Comparison of ENCODE assay signal across 30 cellular contexts in genomic region chr20:39089029-39089428, GRCh38.
DNase-seq lines count a peak whose midpoint lies in the region; ATAC-seq, FAIRE-seq and TF ChIP-seq lines count a peak whose summit lies in the region.
"Had no signal": no experiment of that assay in that cellular context is flagged by ENCODE, and none has a peak within 500 bp of the region (broad histone marks: within the 10 kb centered on the region; RNA-seq: fewer than 3 reads in every experiment).

No MANE protein-coding gene starts in this region.

- FAIRE-seq in HTR-8/SVneo (lab: Jason Lieb, UNC) = no peak
- FAIRE-seq: GM18507, GM19239 had no signal

- intact Hi-C loops in natural killer cell (cut with micrococcal nuclease) = no loop called here

- TF ChIP-seq CTCF in natural killer cell (IDR thresholded peaks at IDR 0.05) = no peak

- DNase-seq in DMS53 (lab: John Stamatoyannopoulos, UW) (peak; percentile 28), DMS53 treated with DMSO at 0.1 percent for 48 hours (lab: John Stamatoyannopoulos, UW; ENCODE audit: unreplicated experiment) (no peak), HTR-8/SVneo (ENCODE audit: insufficient read length, low spot score) (peak; percentile 39), natural killer cell (no peak), SIG-M5 treated with dmso at 0.1 percent for 504 hours (lab: John Stamatoyannopoulos, UW; ENCODE audit: unreplicated experiment) (no peak), inferior parietal cortex (ENCODE audit: extremely low spot score) (no peak), NCI-H1694 (lab: John Stamatoyannopoulos, UW) (no peak)
- DNase-seq: activated CD4-positive, alpha-beta T cell treated with anti-CD3 and anti-CD28 coated beads for 4 hours; activated naive CD4-positive, alpha-beta T cell treated with anti-CD3 and anti-CD28 coated beads, Interleukin-2, amount 50 U/mL, for 16 hours; activated T-cell treated with anti-CD3 and anti-CD28 coated beads, Interleukin-2, amount 50 U/mL, for 4 hours; C1 segment of cervical spinal cord; dorsolateral prefrontal cortex; foreskin melanocyte; GOT3; heart left ventricle; KG1; mammary epithelial cell; MG63; NCI-H1436; NCI-H226; NCI-H526 treated with DMSO at 0.1 percent for 48 hours; nephron progenitor cell; Peyer's patch; SHP77 treated with DMSO at 0.1 percent for 48 hours; stimulated activated CD4-positive, alpha-beta T cell treated with anti-CD3 and anti-CD28 coated beads, Interleukin-15, amount 100 ng/mL, for 24 hours; stimulated activated CD4-positive, alpha-beta T cell treated with anti-CD3 and anti-CD28 coated beads, Interleukin-4, amount 100 ng/mL, for 4 hours; WERI-Rb-1 had no signal

- peak; percentile 21 for ATAC-seq in activated T-helper 17 cell treated with anti-CD3 and anti-CD28 coated beads, Interleukin-2, amount 50 U/mL, for 72 hours (replicated peaks)
- ATAC-seq in natural killer cell = peak in 1 of 3 donors; percentile 55
- ATAC-seq: activated T-cell treated with anti-CD3 and anti-CD28 coated beads, Interleukin-2, amount 50 U/mL, for 4 hours; heart left ventricle had no signal

- H3K9me3 Mint-ChIP-seq in activated T-helper 17 cell treated with anti-CD3 and anti-CD28 coated beads, Interleukin-2, amount 50 U/mL, for 72 hours = no peaks in the 10 kb centered on the region
- H3K9me3 Mint-ChIP-seq in natural killer cell = no peaks in the 10 kb centered on the region
- H3K9me3 Mint-ChIP-seq: activated T-cell treated with anti-CD3 and anti-CD28 coated beads, Interleukin-2, amount 50 U/mL, for 4 hours had no signal

- H3K4me1 Mint-ChIP-seq in activated T-helper 17 cell treated with anti-CD3 and anti-CD28 coated beads, Interleukin-2, amount 50 U/mL, for 72 hours = peaks cover 10% of the 10 kb centered on the region
- peaks cover 15 to 17% of the 10 kb centered on the region in 2 donors for H3K4me1 Mint-ChIP-seq in natural killer cell

- H3K36me3 Mint-ChIP-seq in activated T-helper 17 cell treated with anti-CD3 and anti-CD28 coated beads, Interleukin-2, amount 50 U/mL, for 72 hours (ENCODE audit: low read depth) = no peaks in the 10 kb centered on the region
- no peaks in the 10 kb centered on the region for H3K36me3 Mint-ChIP-seq in natural killer cell

- peak overlapping the region; percentile 4 for H3K27ac Mint-ChIP-seq in activated T-helper 17 cell treated with anti-CD3 and anti-CD28 coated beads, Interleukin-2, amount 50 U/mL, for 72 hours
- H3K27ac Mint-ChIP-seq in natural killer cell = peak overlapping the region; percentile 3 to 79
- H3K27ac Mint-ChIP-seq: nephron progenitor cell had no signal

- peaks cover 14% of the 10 kb centered on the region for H3K27me3 Mint-ChIP-seq in activated T-helper 17 cell treated with anti-CD3 and anti-CD28 coated beads, Interleukin-2, amount 50 U/mL, for 72 hours
- peaks cover 0 to 2% of the 10 kb centered on the region in 2 donors for H3K27me3 Mint-ChIP-seq in natural killer cell (ENCODE audit: low read depth in 2 of 2)

- no peak overlapping the region for H3K4me3 Mint-ChIP-seq in activated T-helper 17 cell treated with anti-CD3 and anti-CD28 coated beads, Interleukin-2, amount 50 U/mL, for 72 hours
- H3K4me3 Mint-ChIP-seq in natural killer cell = no peak overlapping the region
- H3K4me3 Mint-ChIP-seq: activated T-cell treated with anti-CD3 and anti-CD28 coated beads, Interleukin-2, amount 50 U/mL, for 4 hours; nephron progenitor cell had no signal

Comparison
In these comparisons a context has a peak if more than half of its experiments do, and no peak if none do; other contexts are left out.
1. DNase-seq: peak in DMS53 (single experiment) and HTR-8/SVneo (single experiment); none in DMS53 treated with DMSO at 0.1 percent for 48 hours (single experiment), natural killer cell (single experiment), SIG-M5 treated with dmso at 0.1 percent for 504 hours (single experiment), inferior parietal cortex (single experiment) and NCI-H1694 (single experiment).